Comparison of ENCODE assay signal across 8 cellular contexts in the genomic region with DNA sequence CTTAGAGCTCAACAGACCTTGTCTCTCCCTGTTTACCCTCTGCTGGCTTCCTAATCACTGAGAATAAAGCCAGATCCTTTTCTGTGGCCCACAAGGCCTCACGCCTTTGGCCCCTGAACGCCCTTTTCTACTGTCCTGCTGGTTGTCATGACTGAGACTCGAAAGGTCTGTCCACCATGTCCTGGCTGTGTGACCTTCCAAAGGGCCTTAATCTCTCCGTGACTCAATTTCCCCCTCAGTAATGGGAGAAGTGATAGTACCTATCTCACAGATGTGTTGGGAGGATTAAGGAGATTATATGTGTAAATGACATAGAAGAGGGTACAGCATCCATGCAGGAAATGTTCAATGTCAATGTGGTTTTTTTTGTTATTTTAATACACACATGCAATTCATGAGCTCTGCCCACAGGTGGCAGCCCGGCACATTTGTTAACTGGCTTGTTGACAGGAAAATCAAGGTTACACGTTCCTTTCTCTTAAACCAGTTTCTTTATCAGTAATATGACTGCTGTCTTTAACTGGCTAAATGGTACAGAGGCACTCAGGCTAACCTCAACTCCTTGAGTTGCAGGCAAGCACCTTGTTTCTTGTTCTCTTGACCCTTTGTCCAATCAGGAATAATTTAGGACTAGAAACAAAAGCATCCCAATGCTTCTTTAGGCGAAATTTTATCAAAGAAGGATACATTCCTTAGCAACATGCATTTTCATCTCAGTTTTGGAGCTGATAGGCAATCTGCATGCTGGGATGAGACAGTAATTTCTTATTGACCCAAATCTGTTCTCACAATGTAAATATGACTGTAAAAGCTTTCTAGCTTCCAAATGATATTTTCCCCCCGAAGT. TPM values are rescaled to one million over a fixed set of nuclear protein-coding genes. Genes with fewer than 3 reads are reported as not detected.
A peak's percentile ranks its signal among the peaks of the same experiment; 100 is the strongest.
DNase-seq lines count a peak whose midpoint lies in the region; ATAC-seq and TF ChIP-seq lines count a peak whose summit lies in the region.

No MANE protein-coding gene starts in this region.

- H3K36me3 Mint-ChIP-seq in neural crest cell (ENCODE audit: low read depth): no peaks in the 10 kb centered on the region

- WGBS in thyroid gland, 2 donors: 59 to 60% methylated on average over 8 of the region's 8 CpGs

- TF ChIP-seq POLR2A in thyroid gland (IDR thresholded peaks at IDR 0.05): no peak

- TF ChIP-seq CTCF in neural crest cell (conservative IDR thresholded peaks at IDR 0.05) (peak; percentile 89), thyroid gland (IDR thresholded peaks at IDR 0.05) (peak in 5 of 6 experiments; percentile 47 to 76 (median 72))

- peak overlapping the region; percentile 57 for H3K27ac Mint-ChIP-seq in neural crest cell (ENCODE audit: unreplicated experiment)

- H3K9me3 ChIP-seq in thyroid gland: no peaks in the 10 kb centered on the region

- H3K4me3 ChIP-seq in thyroid gland (replicated peaks in 1 of 3): no peak overlapping the region

- H3K27me3 Mint-ChIP-seq in neural crest cell (ENCODE audit: low read depth): no peaks in the 10 kb centered on the region

- H3K4me1 ChIP-seq in thyroid gland: peaks cover 0 to 4% of the 10 kb centered on the region in 2 donors

- H3K36me3 ChIP-seq in thyroid gland: no peaks in the 10 kb centered on the region

- DNase-seq in SIG-M5 treated with dmso at 0.1 percent for 504 hours (lab: John Stamatoyannopoulos, UW; ENCODE audit: unreplicated experiment) (peak; percentile 41), SIG-M5 (lab: John Stamatoyannopoulos, UW) (no peak), NCI-H774 (lab: John Stamatoyannopoulos, UW) (peak; percentile 40), activated T-cell treated with anti-CD3 and anti-CD28 coated beads for 24 hours (ENCODE audit: low read depth) (peak; percentile 39), fibroblast of gingiva (ENCODE audit: low read depth) (peak; percentile 54), neural crest cell (ENCODE audit: low read depth, low spot score) (peak; percentile 57), thyroid gland (peak; percentile 43 to 64)

- H3K4me1 Mint-ChIP-seq in neural crest cell: peaks cover 8% of the 10 kb centered on the region

- H3K27me3 ChIP-seq in thyroid gland: no peaks in the 10 kb centered on the region

- no peak overlapping the region for H3K27ac ChIP-seq in thyroid gland

- H3K9me3 Mint-ChIP-seq in neural crest cell: no peaks in the 10 kb centered on the region

- H3K4me3 Mint-ChIP-seq in neural crest cell: no peak overlapping the region

- intact Hi-C loops in thyroid gland (cut with DNase I): loop anchor here (5.0 kb wide), 1 partner anchor 319 kb away; no protein-coding TSS in a partner anchor

- ATAC-seq in HG03064 (IDR thresholded peaks at IDR 0.05; ENCODE audit: low read depth, unreplicated experiment): peak; percentile 69

RNA-seq across cellular contexts. Expression of a gene that starts 16.6 kb away (rescaled TPM):
- 1.7 and 2.1 TPM in 2 replicates for total RNA-seq in neural crest cell
- 1 to 10 TPM; 2.0 to 4.8 (median 3.7) TPM for total RNA-seq in thyroid gland
